26 cellular contexts compared by ENCODE assay signal in genomic region chr15:98951004-98951403, GRCh38. TPM values are rescaled to one million over a fixed set of nuclear protein-coding genes. Genes with fewer than 3 reads are reported as not detected.
DNase-seq lines count a peak whose midpoint lies in the region; ATAC-seq and TF ChIP-seq lines count a peak whose summit lies in the region.
"Had no signal": no experiment of that assay in that cellular context is flagged by ENCODE, and none has a peak within 500 bp of the region (broad histone marks: within the 10 kb centered on the region; RNA-seq: fewer than 3 reads in every experiment).

No MANE protein-coding gene starts in this region.

- no peak for TF ChIP-seq POLR2A in spleen (IDR thresholded peaks at IDR 0.05)

- 88 to 97% (median 93%) methylated on average over 7 of the region's 7 CpGs for WGBS in spleen, 5 donors

- DNase-seq in islet precursor cell: peak; percentile 41
- DNase-seq in spleen: peak; percentile 58
- DNase-seq in activated naive CD4-positive, alpha-beta T cell (lab: John Stamatoyannopoulos, UW): no peak
- DNase-seq in DMS79 (lab: John Stamatoyannopoulos, UW): no peak
- DNase-seq in NCI-H2029 treated with DMSO at 0.1 percent for 48 hours (lab: John Stamatoyannopoulos, UW): no peak
- DNase-seq: activated CD4-positive, alpha-beta T cell treated with anti-CD3 and anti-CD28 coated beads for 4 hours; activated gamma-delta T cell treated with Interleukin-2 at 50 U/mL for 16 hours; activated T-cell treated with anti-CD3 and anti-CD28 coated beads, Interleukin-2, amount 50 U/mL, for 4 hours; foreskin keratinocyte; heart right ventricle; mammary epithelial cell; NCI-H446; NCI-H748 treated with DMSO at 0.1 percent for 48 hours; right cardiac atrium; SJCRH30; SW 1271; T1000; upper lobe of left lung; WERI-Rb-1 had no signal

- H3K27me3 ChIP-seq in spleen (replicated peaks in 1 of 7): no peaks in the 10 kb centered on the region
- H3K27me3 ChIP-seq: foreskin keratinocyte, heart right ventricle, SJCRH30, upper lobe of left lung had no signal

- TF ChIP-seq CTCF in C4-2B (conservative IDR thresholded peaks at IDR 0.05) (no peak), VCaP (conservative IDR thresholded peaks at IDR 0.05) (no peak), spleen (IDR thresholded peaks at IDR 0.05 in 8 of 11, conservative IDR thresholded peaks at IDR 0.05 in 3 of 11) (no peak)

- intact Hi-C loops in spleen (cut with DNase I; ENCODE audit: low total_unique reads): no loop called here

- H3K36me3 ChIP-seq in spleen: peaks cover 0 to 80% (median 20%) of the 10 kb centered on the region in 6 donors

- ATAC-seq in GM18519 (IDR thresholded peaks at IDR 0.05; ENCODE audit: low FRiP score, unreplicated experiment): no peak
- ATAC-seq: activated T-cell treated with anti-CD3 and anti-CD28 coated beads, Interleukin-2, amount 50 U/mL, for 4 hours; esophagus mucosa; foreskin keratinocyte; GM23338; heart right ventricle; right cardiac atrium had no signal

- peak overlapping the region; percentile 83; the same call in 1 of the 2 replicates for H3K27ac ChIP-seq in C4-2B
- H3K27ac ChIP-seq in VCaP: peak overlapping the region; percentile 96
- H3K27ac ChIP-seq in spleen: peak overlapping the region in 1 of 8 donors; percentile 74
- H3K27ac ChIP-seq: foreskin keratinocyte, parathyroid adenoma, SJCRH30, WERI-Rb-1 had no signal

- no peak overlapping the region for H3K4me3 ChIP-seq in spleen
- H3K4me3 ChIP-seq: GM23338, heart right ventricle, SJCRH30, upper lobe of left lung had no signal

- peaks cover 11 to 64% (median 45%) of the 10 kb centered on the region in 6 donors for H3K4me1 ChIP-seq in spleen
- H3K4me1 ChIP-seq: foreskin keratinocyte, parathyroid adenoma had no signal

- no peaks in the 10 kb centered on the region for H3K9me3 ChIP-seq in spleen
- H3K9me3 ChIP-seq: heart right ventricle, SJCRH30, upper lobe of left lung had no signal

RNA-seq across cellular contexts. Expression of gene PGPEP1L, which starts 56.6 kb away (rescaled TPM):
- not detected for total RNA-seq in spleen
- polyA plus RNA-seq in spleen: under 1 TPM in 1 of 3 donors, not detected in 2; 0.13 TPM
- total RNA-seq: activated T-cell treated with anti-CD3 and anti-CD28 coated beads, Interleukin-2, amount 50 U/mL, for 4 hours; endodermal cell; esophagus mucosa; foreskin keratinocyte; GM23338; mammary epithelial cell; SJCRH30; upper lobe of left lung had no signal
- polyA plus RNA-seq: foreskin keratinocyte, GM23338, mammary epithelial cell had no signal

Comparison
In these comparisons a context has a peak if more than half of its experiments do, and no peak if none do; other contexts are left out.
1. DNase-seq: peak in islet precursor cell (single experiment) and spleen (single experiment); none in activated naive CD4-positive, alpha-beta T cell (0 of 4), DMS79 (single experiment) and NCI-H2029 treated with DMSO at 0.1 percent for 48 hours (single experiment).